Comparison of ENCODE assay signal across 8 cellular contexts in genomic region chr1:210328746-210329488, GRCh38. TPM values are rescaled to one million over a fixed set of nuclear protein-coding genes. Genes with fewer than 3 reads are reported as not detected.
DNase-seq lines count a peak whose midpoint lies in the region; ATAC-seq and TF ChIP-seq lines count a peak whose summit lies in the region.

Gene HHAT, plus strand, starts transcription at chr1:210328902. Its CDS starts 20,074 bp downstream, at chr1:210348976.

- H3K4me3 Mint-ChIP-seq in endodermal cell = peak within 1 kb of the TSS; percentile 87

- H3K9me3 ChIP-seq in endodermal cell (ENCODE audit: control insufficient read depth, low read length) = no peaks in the 10 kb centered on the region

- H3K36me3 ChIP-seq in endodermal cell (ENCODE audit: control insufficient read depth, insufficient read depth, low read length) = no peaks in the 10 kb centered on the region

- peak; percentile 60 for DNase-seq in GM19238 (ENCODE audit: insufficient read length, low spot score)
- peak; percentile 73 for DNase-seq in NCI-H510A (lab: John Stamatoyannopoulos, UW)
- DNase-seq in activated CD8-positive, alpha-beta memory T cell treated with anti-CD3 and anti-CD28 coated beads for 48 hours (ENCODE audit: low read depth in 2 of 3, low spot score in 2 of 3) = peak in 2 of 3 experiments; percentile 22 to 42
- DNase-seq in endodermal cell = peak; percentile 88
- DNase-seq in mesenteric fat pad (ENCODE audit: low spot score) = peak; percentile 94
- peak; percentile 17 to 31 for DNase-seq in stimulated activated CD8-positive, alpha-beta memory T cell treated with anti-CD3 and anti-CD28 coated beads, Interleukin-15, amount 100 ng/mL, for 4 hours (ENCODE audit: low read depth in 2 of 2)

- peak within 1 kb of the TSS; percentile 85 for H3K4me3 ChIP-seq in endodermal cell (ENCODE audit: low read length)

- H3K9ac ChIP-seq in endodermal cell (ENCODE audit: extremely low read depth, low read length, poor library complexity, severe bottlenecking) = peak within 1 kb of the TSS; percentile 44

- H3K36me3 Mint-ChIP-seq in endodermal cell (ENCODE audit: low read depth) = no peaks in the 10 kb centered on the region

- peaks cover 18% of the 10 kb centered on the region for H3K4me1 Mint-ChIP-seq in endodermal cell

- H3K27ac ChIP-seq in C4-2B (peak within 1 kb of the TSS; percentile 58), endodermal cell (ENCODE audit: low read depth, low read length) (peak within 1 kb of the TSS; percentile 50)

- H3K27me3 ChIP-seq in endodermal cell (ENCODE audit: control insufficient read depth, insufficient read depth, low read length, poor library complexity, severe bottlenecking) = peaks cover 40% of the 10 kb centered on the region

- 0% methylated on average over 29 to 88 of the region's 88 CpGs for WGBS in endodermal cell (ENCODE audit: insufficient coverage in 1 of 2, insufficient read length in 1 of 2), 2 experiments

- TF ChIP-seq CTCF in C4-2B (conservative IDR thresholded peaks at IDR 0.05) (peak; percentile 15), endodermal cell (conservative IDR thresholded peaks at IDR 0.05) (peak; percentile 36)

- peak; percentile 57 for ATAC-seq in HG03354 (IDR thresholded peaks at IDR 0.05; ENCODE audit: poor library complexity, severe bottlenecking, unreplicated experiment)

- no peaks in the 10 kb centered on the region for H3K9me3 Mint-ChIP-seq in endodermal cell

- H3K4me1 ChIP-seq in endodermal cell (ENCODE audit: control insufficient read depth, insufficient read depth, low read length) = no peaks in the 10 kb centered on the region

- peak within 1 kb of the TSS; percentile 92 for H3K27ac Mint-ChIP-seq in endodermal cell

- peaks cover 77% of the 10 kb centered on the region for H3K27me3 Mint-ChIP-seq in endodermal cell (ENCODE audit: insufficient read depth)

RNA-seq across cellular contexts. Expression of gene HHAT, which starts in this region (rescaled TPM):
- total RNA-seq in endodermal cell = 1 to 10 TPM; 6.9 to 9.8 TPM
- polyA plus RNA-seq in endodermal cell (2013, experiment 1 of 2) = 6.6 TPM
- 5.7 TPM for polyA plus RNA-seq in endodermal cell (2013, experiment 2 of 2)
- total RNA-seq in mesenteric fat pad = 2.5 TPM

Comparison
In these comparisons a context has a peak if more than half of its experiments do, and no peak if none do; other contexts are left out.
1. Peak in every context shown above with its lines: DNase-seq, ATAC-seq, H3K4me3 ChIP-seq and H3K27ac ChIP-seq.
2. DNase-seq: peak in every context shown above with its lines; median percentile 94 in mesenteric fat pad; 88 in endodermal cell; 73 in NCI-H510A; 60 in GM19238; 32 in activated CD8-positive, alpha-beta memory T cell treated with anti-CD3 and anti-CD28 coated beads for 48 hours; 24 in stimulated activated CD8-positive, alpha-beta memory T cell treated with anti-CD3 and anti-CD28 coated beads, Interleukin-15, amount 100 ng/mL, for 4 hours.